In genomic region chr20:35635652-35636051, GRCh38 we compare ENCODE assay signal across 23 cellular contexts. TPM values are rescaled to one million over a fixed set of nuclear protein-coding genes. Genes with fewer than 3 reads are reported as not detected.
DNase-seq lines count a peak whose midpoint lies in the region; ATAC-seq, FAIRE-seq and TF ChIP-seq lines count a peak whose summit lies in the region.
"Had no signal": no experiment of that assay in that cellular context is flagged by ENCODE, and none has a peak within 500 bp of the region (broad histone marks: within the 10 kb centered on the region; RNA-seq: fewer than 3 reads in every experiment).

No MANE protein-coding gene starts in this region.

- ATAC-seq in heart right ventricle: peak in 6 of 8 donors; percentile 17 to 58 (median 37)
- ATAC-seq in HG02852 (IDR thresholded peaks at IDR 0.05; ENCODE audit: unreplicated experiment): no peak
- no peak for ATAC-seq in GM18858 (IDR thresholded peaks at IDR 0.05; ENCODE audit: unreplicated experiment)
- ATAC-seq: K562 had no signal

- H3K4me1 ChIP-seq in CD8-positive, alpha-beta memory T cell (ENCODE audit: insufficient read depth, low read length): peaks cover 11% of the 10 kb centered on the region
- H3K4me1 ChIP-seq in heart right ventricle: peaks cover 3 to 43% (median 21%) of the 10 kb centered on the region in 9 donors
- H3K4me1 ChIP-seq: SJSA1 had no signal

- no peak for DNase-seq in CD8-positive, alpha-beta memory T cell
- no peak for DNase-seq in activated naive CD8-positive, alpha-beta T cell treated with anti-CD3 and anti-CD28 coated beads for 36 hours
- DNase-seq in heart right ventricle (no peak), urothelium cell line (ENCODE audit: low spot score) (no peak), NCI-H2227 (lab: John Stamatoyannopoulos, UW; ENCODE audit: unreplicated experiment) (no peak)
- DNase-seq: activated T-cell treated with anti-CD3 and anti-CD28 coated beads for 4 hours; aorta; DMS 273 treated with DMSO at 0.1 percent for 48 hours; H7; NCI-H1930; NCI-H524; posterior cingulate gyrus; small intestine; stimulated activated CD4-positive, alpha-beta T cell treated with anti-CD3 and anti-CD28 coated beads, Interleukin-4, amount 100 ng/mL, for 24 hours; T-helper 9 cell; testis had no signal

- intact Hi-C loops in heart right ventricle (cut with DNase I): no loop called here

- H3K36me3 ChIP-seq in CD8-positive, alpha-beta memory T cell (ENCODE audit: insufficient read depth, low read length): peaks cover 24% of the 10 kb centered on the region
- H3K36me3 ChIP-seq in heart right ventricle: peaks cover 0 to 27% (median 10%) of the 10 kb centered on the region in 9 donors

- no peaks in the 10 kb centered on the region for H3K9me3 ChIP-seq in CD8-positive, alpha-beta memory T cell (ENCODE audit: low read length)
- H3K9me3 ChIP-seq in heart right ventricle: no peaks in the 10 kb centered on the region
- H3K9me3 ChIP-seq: SJSA1, testis had no signal

- TF ChIP-seq CTCF in C4-2B (conservative IDR thresholded peaks at IDR 0.05): no peak
- no peak for TF ChIP-seq CTCF in heart right ventricle (IDR thresholded peaks at IDR 0.05)

- no peak overlapping the region for H3K4me3 ChIP-seq in CD8-positive, alpha-beta memory T cell (ENCODE audit: low read length)
- no peak overlapping the region for H3K4me3 ChIP-seq in heart right ventricle
- H3K4me3 ChIP-seq: K562, SJSA1, testis had no signal

- 32 to 45% methylated on average over 4 of the region's 4 CpGs for WGBS in heart right ventricle, 2 donors

- no peaks in the 10 kb centered on the region for H3K9me3 Mint-ChIP-seq in CD8-positive, alpha-beta memory T cell
- H3K9me3 Mint-ChIP-seq in activated naive CD8-positive, alpha-beta T cell treated with anti-CD3 and anti-CD28 coated beads for 36 hours: no peaks in the 10 kb centered on the region

- no peaks in the 10 kb centered on the region for H3K27me3 Mint-ChIP-seq in CD8-positive, alpha-beta memory T cell
- H3K27me3 Mint-ChIP-seq in activated naive CD8-positive, alpha-beta T cell treated with anti-CD3 and anti-CD28 coated beads for 36 hours: no peaks in the 10 kb centered on the region

- peak overlapping the region in 7 of 8 donors; percentile 62 to 84 (median 75) for H3K27ac Mint-ChIP-seq in CD8-positive, alpha-beta memory T cell
- peak overlapping the region; percentile 17 for H3K27ac Mint-ChIP-seq in activated naive CD8-positive, alpha-beta T cell treated with anti-CD3 and anti-CD28 coated beads for 36 hours

- CTCF ChIA-PET in CD8-positive, alpha-beta memory T cell (lab: Charles Lee): interaction anchor here (1.8 kb wide), 1 partner anchor 14 kb away, joined by 3 read pairs; no protein-coding TSS in a partner anchor

- H3K4me1 Mint-ChIP-seq in CD8-positive, alpha-beta memory T cell: peaks cover 50 to 64% (median 58%) of the 10 kb centered on the region in 3 donors
- peaks cover 25% of the 10 kb centered on the region for H3K4me1 Mint-ChIP-seq in activated naive CD8-positive, alpha-beta T cell treated with anti-CD3 and anti-CD28 coated beads for 36 hours

- POLR2A ChIA-PET in CD8-positive, alpha-beta memory T cell (lab: Charles Lee): no interaction called here

- H3K36me3 Mint-ChIP-seq in CD8-positive, alpha-beta memory T cell: peaks cover 0 to 35% (median 4%) of the 10 kb centered on the region in 3 donors
- peaks cover 4% of the 10 kb centered on the region for H3K36me3 Mint-ChIP-seq in activated naive CD8-positive, alpha-beta T cell treated with anti-CD3 and anti-CD28 coated beads for 36 hours

- peak overlapping the region; percentile 20 for H3K27ac ChIP-seq in C4-2B
- no peak overlapping the region for H3K27ac ChIP-seq in CD8-positive, alpha-beta memory T cell (ENCODE audit: low read depth, low read length)
- no peak overlapping the region for H3K27ac ChIP-seq in heart right ventricle
- H3K27ac ChIP-seq: HL-60, SJSA1, testis had no signal

- H3K4me3 Mint-ChIP-seq in CD8-positive, alpha-beta memory T cell: peak overlapping the region in 1 of 7 donors; percentile 61
- no peak overlapping the region for H3K4me3 Mint-ChIP-seq in activated naive CD8-positive, alpha-beta T cell treated with anti-CD3 and anti-CD28 coated beads for 36 hours

- no peak for FAIRE-seq in urothelium cell line (lab: Jason Lieb, UNC)
- FAIRE-seq: frontal cortex, K562, small intestine had no signal

- no peaks in the 10 kb centered on the region for H3K27me3 ChIP-seq in CD8-positive, alpha-beta memory T cell (ENCODE audit: insufficient read depth, low read length, poor library complexity, severe bottlenecking)
- H3K27me3 ChIP-seq in heart right ventricle: no peaks in the 10 kb centered on the region
- H3K27me3 ChIP-seq: SJSA1, testis had no signal

RNA-seq across cellular contexts. Expression of gene SPAG4, which starts 20.0 kb away (rescaled TPM):
- total RNA-seq in CD8-positive, alpha-beta memory T cell: 1 to 10 TPM; 2.1 TPM
- 1.1 TPM for polyA plus RNA-seq in CD8-positive, alpha-beta memory T cell
- 1 to 10 TPM; 7.8 to 8.0 TPM for total RNA-seq in activated naive CD8-positive, alpha-beta T cell treated with anti-CD3 and anti-CD28 coated beads for 36 hours
- total RNA-seq in heart right ventricle: 10 to 100 TPM in 1 of 10 donors, 1 to 10 TPM in 9; 2.7 to 11.7 (median 4.1) TPM
- polyA plus RNA-seq in heart right ventricle: 1 to 10 TPM; 4.4 to 8.7 TPM

RNA-seq across cellular contexts. Expression of gene CPNE1, which starts 29.0 kb away (rescaled TPM):
- total RNA-seq in CD8-positive, alpha-beta memory T cell: 100 to 1,000 TPM; 295 to 305 TPM
- polyA plus RNA-seq in CD8-positive, alpha-beta memory T cell: 378 TPM
- 100 to 1,000 TPM; 290 to 304 TPM for total RNA-seq in activated naive CD8-positive, alpha-beta T cell treated with anti-CD3 and anti-CD28 coated beads for 36 hours
- 10 to 100 TPM; 25.8 to 83.2 (median 53.7) TPM for total RNA-seq in heart right ventricle
- polyA plus RNA-seq in heart right ventricle: 100 to 1,000 TPM in 1 of 2 donors, 10 to 100 TPM in 1; 49.5 to 114 TPM

RNA-seq across cellular contexts. Expression of gene RBM12, which starts 29.0 kb away (rescaled TPM):
- 100 to 1,000 TPM; 103 to 110 TPM for total RNA-seq in CD8-positive, alpha-beta memory T cell
- 46.1 TPM for polyA plus RNA-seq in CD8-positive, alpha-beta memory T cell
- total RNA-seq in activated naive CD8-positive, alpha-beta T cell treated with anti-CD3 and anti-CD28 coated beads for 36 hours: 100 to 1,000 TPM; 161 to 169 TPM
- 10 to 100 TPM; 44.6 to 63.0 (median 52.2) TPM for total RNA-seq in heart right ventricle
- polyA plus RNA-seq in heart right ventricle: 1 to 10 TPM; 6.0 to 10.0 TPM

Comparison
In these comparisons a context has a peak if more than half of its experiments do, and no peak if none do; other contexts are left out.
1. ATAC-seq: peak in heart right ventricle (6 of 8); none in HG02852 (single experiment) and GM18858 (single experiment).